ENCODE assay signal across 19 cellular contexts in genomic region chr1:243364330-243364729, GRCh38.
"Had no signal": no experiment of that assay in that cellular context is flagged by ENCODE, and none has a peak within 500 bp of the region (broad histone marks: within the 10 kb centered on the region; RNA-seq: fewer than 3 reads in every experiment).

No MANE protein-coding gene starts in this region.

- H3K27me3 ChIP-seq: neutrophil, right atrium auricular region, suprapubic skin, upper lobe of left lung had no signal

- H3K4me1 Mint-ChIP-seq: activated CD4-positive, alpha-beta T cell treated with anti-CD3 and anti-CD28 coated beads, Interleukin-2, amount 10 ng/mL, durations not matched to agents 7 days and 5 days; activated naive CD4-positive, alpha-beta T cell treated with anti-CD3 and anti-CD28 coated beads, Interleukin-2, amount 50 U/mL, for 24 hours; mesothelial cell of epicardium had no signal

- DNase-seq: activated CD4-positive, alpha-beta T cell treated with anti-CD3 and anti-CD28 coated beads, Interleukin-2, amount 10 ng/mL, durations not matched to agents 7 days and 5 days; activated CD4-positive, CD25-positive, alpha-beta regulatory T cell; activated CD8-positive, alpha-beta memory T cell treated with anti-CD3 and anti-CD28 coated beads for 24 hours; activated T-cell treated with anti-CD3 and anti-CD28 coated beads for 4 hours; caudate nucleus; effector memory CD8-positive, alpha-beta T cell; hippocampal formation; lower lobe of right lung; posterior cingulate gyrus; stimulated activated CD4-positive, alpha-beta T cell treated with anti-CD3 and anti-CD28 coated beads, Interleukin-2, amount 100 ng/mL, for 24 hours; stimulated activated naive CD4-positive, alpha-beta T cell treated with Interleukin-2 at 50 U/mL for 16 hours; T-helper 2 cell; upper lobe of left lung had no signal

- H3K9me3 ChIP-seq: lower lobe of right lung, neutrophil, right atrium auricular region, suprapubic skin, upper lobe of left lung had no signal

- H3K36me3 ChIP-seq: neutrophil, suprapubic skin had no signal

- H3K9me3 Mint-ChIP-seq: activated naive CD4-positive, alpha-beta T cell treated with anti-CD3 and anti-CD28 coated beads, Interleukin-2, amount 50 U/mL, for 24 hours; activated T-helper 2 cell treated with anti-CD3 and anti-CD28 coated beads, Interferon-gamma antibody, Interleukin-2, Interleukin-4, amounts not matched to agents 10 μg/mL and 5 μg/mL and 100 μg/mL, durations not matched to agents 14 hours and 24 hours and 36 hours; effector memory CD8-positive, alpha-beta T cell; mesothelial cell of epicardium had no signal

- ATAC-seq: effector memory CD8-positive, alpha-beta T cell; lower lobe of right lung had no signal

- H3K4me3 Mint-ChIP-seq: activated CD4-positive, alpha-beta T cell treated with anti-CD3 and anti-CD28 coated beads, Interleukin-2, amount 10 ng/mL, durations not matched to agents 7 days and 5 days; activated naive CD4-positive, alpha-beta T cell treated with anti-CD3 and anti-CD28 coated beads, Interleukin-2, amount 50 U/mL, for 24 hours; effector memory CD8-positive, alpha-beta T cell; mesothelial cell of epicardium had no signal

- H3K27me3 Mint-ChIP-seq: activated CD4-positive, alpha-beta T cell treated with anti-CD3 and anti-CD28 coated beads, Interleukin-2, amount 10 ng/mL, durations not matched to agents 7 days and 5 days; activated naive CD4-positive, alpha-beta T cell treated with anti-CD3 and anti-CD28 coated beads, Interleukin-2, amount 50 U/mL, for 24 hours; effector memory CD8-positive, alpha-beta T cell had no signal

- H3K4me1 ChIP-seq: lower lobe of right lung, right atrium auricular region, suprapubic skin, upper lobe of left lung had no signal

- H3K27ac Mint-ChIP-seq: activated CD4-positive, alpha-beta T cell treated with anti-CD3 and anti-CD28 coated beads, Interleukin-2, amount 10 ng/mL, durations not matched to agents 7 days and 5 days; activated naive CD4-positive, alpha-beta T cell treated with anti-CD3 and anti-CD28 coated beads, Interleukin-2, amount 50 U/mL, for 24 hours; activated T-helper 2 cell treated with anti-CD3 and anti-CD28 coated beads, Interferon-gamma antibody, Interleukin-2, Interleukin-4, amounts not matched to agents 10 μg/mL and 5 μg/mL and 100 μg/mL, durations not matched to agents 14 hours and 24 hours and 36 hours; effector memory CD8-positive, alpha-beta T cell; mesothelial cell of epicardium had no signal

- H3K4me3 ChIP-seq: lower lobe of right lung, right atrium auricular region, suprapubic skin, upper lobe of left lung had no signal

- H3K27ac ChIP-seq: lower lobe of right lung, neutrophil, right atrium auricular region, suprapubic skin, upper lobe of left lung had no signal
